Comparison of ENCODE assay signal across 8 cellular contexts in the genomic region with DNA sequence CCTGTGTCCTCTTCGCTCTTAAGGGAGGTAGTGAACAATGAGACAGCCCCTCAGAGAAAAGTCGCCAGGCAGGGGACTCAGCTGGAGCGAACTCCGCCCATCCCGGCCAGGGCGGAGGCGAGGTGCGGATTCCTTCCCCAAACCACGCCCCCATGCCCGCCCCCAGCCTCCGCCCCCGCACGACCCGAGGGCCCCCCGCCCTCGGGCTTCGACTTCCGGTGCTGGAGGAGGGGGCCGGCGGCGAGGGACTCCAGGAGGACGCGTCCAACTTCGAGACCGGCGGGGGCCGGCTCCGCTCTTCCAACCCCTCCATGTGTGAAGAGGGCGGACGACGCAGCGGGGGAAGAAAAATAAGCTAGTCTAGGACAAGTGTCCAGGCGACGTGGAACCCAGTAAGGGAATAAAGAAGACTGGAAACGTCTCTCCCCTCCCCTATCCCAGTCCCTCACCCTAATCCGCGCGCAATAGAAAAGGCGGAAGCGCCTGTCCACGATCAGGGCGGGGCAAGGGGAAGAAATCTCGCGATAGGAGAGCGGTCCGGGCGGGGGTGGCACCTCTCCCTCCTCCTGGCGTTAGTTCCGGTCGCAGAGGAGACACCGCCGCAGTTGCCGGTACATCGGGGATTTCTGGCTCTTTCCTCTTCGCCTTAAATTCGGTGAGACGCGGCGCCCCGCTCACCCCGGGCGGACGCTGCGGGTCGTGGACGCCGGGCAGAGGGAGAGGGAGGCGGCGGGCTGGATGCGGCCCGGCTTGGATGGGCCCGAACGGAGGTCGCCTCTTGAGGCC. TPM values are rescaled to one million over a fixed set of nuclear protein-coding genes. Genes with fewer than 3 reads are reported as not detected.
DNase-seq lines count a peak whose midpoint lies in the region; ATAC-seq, FAIRE-seq and TF ChIP-seq lines count a peak whose summit lies in the region.

Gene BZW1, plus strand, starts transcription at position 575 of the 786 bp plus-strand sequence. CDS start 1,308 bp downstream, outside the sequence.

- peak within 1 kb of the TSS; percentile 94; the same call in 1 of the 2 replicates for H2BK12ac ChIP-seq in H1 (ENCODE audit: low read depth, low read length)
- H2BK12ac ChIP-seq in mesenchymal stem cell (ENCODE audit: low read length in 2 of 2) = peak within 1 kb of the TSS; percentile 52 to 83

- no peak within 1 kb of the TSS; the same call in 1 of the 2 replicates for H2BK15ac ChIP-seq in H1 (ENCODE audit: low read length)
- H2BK15ac ChIP-seq in mesenchymal stem cell (ENCODE audit: low read depth, poor library complexity, severe bottlenecking) = peak within 1 kb of the TSS; percentile 82

- H3K9me3 ChIP-seq in H1 (ENCODE audit: insufficient read depth in 2 of 2, low read depth in 1 of 2, low read length in 1 of 2) = no peaks in the 10 kb centered on the region
- no peaks in the 10 kb centered on the region for H3K9me3 ChIP-seq in mesenchymal stem cell (ENCODE audit: control insufficient read depth, low read length)

- TF ChIP-seq CTCF in H1 (IDR thresholded peaks at IDR 0.05; ENCODE audit: control extremely low read depth in 1 of 3, insufficient read depth in 1 of 3, low read depth in 1 of 3, low read length in 3 of 3) = no peak

- peak within 1 kb of the TSS; percentile 95 for H3K18ac ChIP-seq in H1 (ENCODE audit: extremely low read depth, low read length)
- peak within 1 kb of the TSS; percentile 92 to 99 for H3K18ac ChIP-seq in mesenchymal stem cell (ENCODE audit: low read depth in 1 of 2, low read length in 2 of 2)

- CTCF ChIA-PET in H1 (lab: Charles Lee; ENCODE audit: partially characterized antibody) = interaction anchor here (0.7 to 1.4 kb wide), 3 partner anchors 14 to 114 kb away, joined by 3 to 4 read pairs (median 3); no protein-coding TSS in a partner anchor

- H2BK5ac ChIP-seq in H1 (ENCODE audit: low read depth, low read length) = peak within 1 kb of the TSS; percentile 95
- peak within 1 kb of the TSS; percentile 95 for H2BK5ac ChIP-seq in mesenchymal stem cell (ENCODE audit: low read depth, low read length, poor library complexity, severe bottlenecking)

- H4K91ac ChIP-seq in H1 (replicated peaks; ENCODE audit: insufficient read length, low read length) (peak within 1 kb of the TSS; percentile 95), mesenchymal stem cell (ENCODE audit: low read length) (peak within 1 kb of the TSS; percentile 95)

- H3K27ac ChIP-seq in H1 (ENCODE audit: low read depth, low read length) (peak within 1 kb of the TSS; percentile 100), mesenchymal stem cell (ENCODE audit: low read length, poor library complexity, severe bottlenecking) (peak within 1 kb of the TSS; percentile 91)

- FAIRE-seq in HTR-8/SVneo (lab: Jason Lieb, UNC) (peak; percentile 76), H1 (lab: Jason Lieb, UNC) (peak; percentile 45)

- DNase-seq in COLO829 (ENCODE audit: low spot score) (peak; percentile 97), HTR-8/SVneo (ENCODE audit: insufficient read length, low spot score) (peak; percentile 95), NOMO-1 treated with dmso at 0.1 percent for 144 hours (lab: John Stamatoyannopoulos, UW; ENCODE audit: unreplicated experiment) (peak; percentile 92), H1 (ENCODE audit: low read depth in 1 of 2, low spot score in 2 of 2) (peak; percentile 90 to 95), mesenchymal stem cell (peak; percentile 98)
- peak; percentile 85 to 88 (median 87) for DNase-seq in activated CD8-positive, alpha-beta memory T cell treated with anti-CD3 and anti-CD28 coated beads for 48 hours (ENCODE audit: low read depth in 2 of 3, low spot score in 2 of 3)
- DNase-seq in stimulated activated CD8-positive, alpha-beta memory T cell treated with anti-CD3 and anti-CD28 coated beads, Interleukin-12 subunit alpha, Interleukin-12 subunit beta, amount 100 ng/mL, for 4 hours (ENCODE audit: low read depth) = peak; percentile 93

- H4K8ac ChIP-seq in H1 (ENCODE audit: extremely low read depth, insufficient read depth, low read length) = peak within 1 kb of the TSS; percentile 100
- H4K8ac ChIP-seq in mesenchymal stem cell (ENCODE audit: low read length) = peak within 1 kb of the TSS; percentile 92

- H2AK5ac ChIP-seq in H1 (ENCODE audit: low read depth, low read length) (no peak within 1 kb of the TSS), mesenchymal stem cell (ENCODE audit: low read length, severe bottlenecking) (peak within 1 kb of the TSS; percentile 71)

- peak within 1 kb of the TSS; percentile 96 to 100 (median 98) for H3K9ac ChIP-seq in H1 (replicated peaks in 1 of 4; ENCODE audit: extremely low read depth in 1 of 4, low read depth in 3 of 4, low read length in 3 of 4)
- peak within 1 kb of the TSS; percentile 99 for H3K9ac ChIP-seq in mesenchymal stem cell (ENCODE audit: low read length)

- peak; percentile 74 for ATAC-seq in GM21367 (IDR thresholded peaks at IDR 0.05; ENCODE audit: unreplicated experiment)

- no peaks in the 10 kb centered on the region for H3K79me1 ChIP-seq in H1 (ENCODE audit: low read depth, low read length)
- H3K79me1 ChIP-seq in mesenchymal stem cell (replicated peaks; ENCODE audit: low read length, poor library complexity, severe bottlenecking) = peaks cover 1% of the 10 kb centered on the region

- peaks cover 20 to 33% (median 28%) of the 10 kb centered on the region in 4 experiments for H3K36me3 ChIP-seq in H1 (ENCODE audit: control insufficient read depth in 2 of 4, insufficient read depth in 4 of 4, low read length in 3 of 4)
- H3K36me3 ChIP-seq in mesenchymal stem cell (ENCODE audit: control insufficient read depth in 1 of 2, insufficient read depth in 2 of 2, low read depth in 1 of 2, low read length in 2 of 2) = peaks cover 4 to 34% of the 10 kb centered on the region in 2 experiments

- H3K23ac ChIP-seq in H1 (ENCODE audit: insufficient read length) (no peak within 1 kb of the TSS), mesenchymal stem cell (ENCODE audit: low read length in 2 of 2) (peak within 1 kb of the TSS in 1 of 2 experiments; percentile 90)

- peaks cover 17 to 44% of the 10 kb centered on the region in 2 experiments for H3K79me2 ChIP-seq in H1 (ENCODE audit: control insufficient read depth in 1 of 2, insufficient read depth in 2 of 2, low read length in 2 of 2)

- peak in 1 of 2 experiments; percentile 98; a peak in 2 of 3 replicates for TF ChIP-seq EP300 in H1 (IDR thresholded peaks at IDR 0.05; ENCODE audit: borderline replicate concordance in 1 of 2, low read depth in 2 of 2, low read length in 2 of 2)

- H3K4ac ChIP-seq in H1 (replicated peaks; ENCODE audit: insufficient read length, low read depth, low read length) = no peak within 1 kb of the TSS
- H3K4ac ChIP-seq in mesenchymal stem cell (ENCODE audit: low read depth in 1 of 2, low read length in 2 of 2) = peak within 1 kb of the TSS; percentile 81 to 84

- H2AFZ ChIP-seq in H1 (ENCODE audit: low read length) (peak within 1 kb of the TSS; percentile 96), mesenchymal stem cell (ENCODE audit: low read depth, low read length) (peak within 1 kb of the TSS; percentile 80)

- H3K4me1 ChIP-seq in H1 (replicated peaks in 1 of 4; ENCODE audit: control insufficient read depth in 3 of 4, insufficient read depth in 4 of 4, low read length in 3 of 4) (peaks cover 2 to 9% (median 5%) of the 10 kb centered on the region in 4 experiments; a peak in 6 of 7 replicates), mesenchymal stem cell (ENCODE audit: control insufficient read depth, insufficient read depth, low read depth, low read length) (peaks cover 7% of the 10 kb centered on the region)

- H3K56ac ChIP-seq in H1 (replicated peaks; ENCODE audit: insufficient read length, low read depth, low read length) = peak within 1 kb of the TSS; percentile 93

- peak in 1 of 2 experiments; percentile 17; a peak in 1 of 4 replicates for TF ChIP-seq RAD21 in H1 (IDR thresholded peaks at IDR 0.05 in 1 of 2, conservative IDR thresholded peaks at IDR 0.05 in 1 of 2; ENCODE audit: low read depth in 2 of 2, low read length in 2 of 2)

- H3K27me3 ChIP-seq in H1 (replicated peaks in 1 of 4; ENCODE audit: control insufficient read depth in 3 of 4, extremely low read depth in 1 of 4, insufficient read depth in 3 of 4, low read length in 3 of 4) (no peaks in the 10 kb centered on the region), mesenchymal stem cell (ENCODE audit: control insufficient read depth in 1 of 2, insufficient read depth in 1 of 2, low read length in 2 of 2) (no peaks in the 10 kb centered on the region)

- H4K20me1 ChIP-seq in H1 (replicated peaks in 1 of 2; ENCODE audit: control insufficient read depth in 1 of 2, insufficient read depth in 2 of 2, low read length in 2 of 2) = peaks cover 8 to 18% of the 10 kb centered on the region in 2 experiments

- peak within 1 kb of the TSS; percentile 87 to 94 for H3K4me2 ChIP-seq in H1 (ENCODE audit: insufficient read depth in 1 of 2, low read depth in 2 of 2, low read length in 2 of 2)
- peak within 1 kb of the TSS; percentile 58 for H3K4me2 ChIP-seq in mesenchymal stem cell (ENCODE audit: low read length, poor library complexity, severe bottlenecking)

- POLR2A ChIA-PET in H1 (lab: Charles Lee; ENCODE audit: partially characterized antibody) = interaction anchor here (0.9 to 1.6 kb wide), 9 partner anchors 8 to 98 kb away, joined by 3 to 9 read pairs (median 4); partner anchors contain the start of gene CLK1

- peak within 1 kb of the TSS; percentile 86 to 99 (median 96) for H3K4me3 ChIP-seq in H1 (ENCODE audit: extremely low read depth in 1 of 4, insufficient read depth in 2 of 4, low read depth in 3 of 4, low read length in 4 of 4)
- peak within 1 kb of the TSS; percentile 99 to 100 for H3K4me3 ChIP-seq in mesenchymal stem cell (ENCODE audit: insufficient read depth in 1 of 2, low read depth in 1 of 2, low read length in 2 of 2)

- peak within 1 kb of the TSS; percentile 70 for H2BK120ac ChIP-seq in H1 (replicated peaks; ENCODE audit: low read depth, low read length)
- peak within 1 kb of the TSS; percentile 71 for H2BK120ac ChIP-seq in mesenchymal stem cell (ENCODE audit: low read depth, low read length)

- 0 out of 2 replicates have a peak within 1 kb of the TSS, but pooled peaks have one; percentile 50 for H2BK20ac ChIP-seq in H1 (ENCODE audit: low read length)

- TF ChIP-seq POLR2A in H1 (IDR thresholded peaks at IDR 0.05; ENCODE audit: control extremely low read depth in 1 of 2, low read depth in 2 of 2, low read length in 2 of 2) = peak; percentile 94 to 97

- peaks cover 9% of the 10 kb centered on the region for H3K23me2 ChIP-seq in H1 (ENCODE audit: low read depth, low read length)

- peak within 1 kb of the TSS; percentile 100 for H4K5ac ChIP-seq in H1 (ENCODE audit: insufficient read length, low read depth, low read length)

- WGBS in H1 (ENCODE audit: extremely low coverage in 1 of 2, insufficient coverage in 1 of 2, insufficient read length in 1 of 2, insufficient replicate concordance in 2 of 2, low coverage in 1 of 2, low lambda C conversion rate in 2 of 2, missing lambda C conversion rate in 1 of 2), 2 experiments = 1% methylated on average over 46 of the region's 74 CpGs; no CpG with 5 or more reads in 1 of the 2 experiments
- WGBS in mesenchymal stem cell = 0% methylated on average over 53 of the region's 74 CpGs

- no peak within 1 kb of the TSS for H3K14ac ChIP-seq in H1 (ENCODE audit: insufficient read length)
- H3K14ac ChIP-seq in mesenchymal stem cell (ENCODE audit: low read length in 2 of 2) = peak within 1 kb of the TSS in 1 of 2 experiments; percentile 98

RNA-seq across cellular contexts. Expression of gene BZW1, which starts in this region (rescaled TPM):
- total RNA-seq in H1 (2021; fragmentation: NEBNext Ultra II Directional; extraction: Animal tissue kit (Norgen Biotek cat#: 25700)) = 335 and 340 TPM in 2 replicates
- 78.9 and 152 TPM in 2 replicates for polyA plus RNA-seq in H1 (2011; rRNA removed)
- 82.8 TPM for polyA plus RNA-seq in H1 (2011; cell fraction: cytosol; rRNA removed)
- 73.9 TPM for polyA plus RNA-seq in H1 (2011; cell fraction: nucleus; rRNA removed)
- 201 to 337 TPM (median 252 TPM) in 4 replicates for polyA plus RNA-seq in H1 (2012, experiment 1 of 2)
- 8.4 TPM for polyA plus RNA-seq in H1 (2012, experiment 2 of 2)
- polyA plus RNA-seq in H1 (2013, experiment 1 of 2) = 136 TPM
- 141 TPM for polyA plus RNA-seq in H1 (2013, experiment 2 of 2)
- 257 and 434 TPM in 2 replicates for polyA minus RNA-seq in H1 (2011; rRNA and poly(A)+ RNA removed)
- polyA minus RNA-seq in H1 (2011; cell fraction: cytosol; rRNA and poly(A)+ RNA removed) = 197 TPM
- polyA minus RNA-seq in H1 (2011; cell fraction: nucleus; rRNA and poly(A)+ RNA removed) = 146 TPM
- polyA plus RNA-seq in mesenchymal stem cell (2013, experiment 1 of 2) = 154 TPM
- polyA plus RNA-seq in mesenchymal stem cell (2013, experiment 2 of 2) = 163 TPM

Comparison
In these comparisons a context has a peak if more than half of its experiments do, and no peak if none do; other contexts are left out.
1. Peak in every context shown above with its lines: DNase-seq, ATAC-seq, H3K4me3 ChIP-seq and H3K27ac ChIP-seq.